ENCODE assay signal across 1 cellular context in genomic region chr18:47901624-47902362, GRCh38.
TF ChIP-seq lines count a peak whose summit lies in the region.

No MANE protein-coding gene starts in this region.

TF ChIP-seq in K562, 482 proteins besides CTCF, POLR2A, EP300 and RAD21 (continued from another document):
- no peak for TF ChIP-seq ZFP91 (CRISPR knock-in tag; IDR thresholded peaks at IDR 0.05)
- TF ChIP-seq GABPB1 (CRISPR knock-in tag; IDR thresholded peaks at IDR 0.05): no peak
- TF ChIP-seq MXI1 (IDR thresholded peaks at IDR 0.05; ENCODE audit: low read depth, low read length): no peak
- no peak for TF ChIP-seq ZNF551 (CRISPR knock-in tag; IDR thresholded peaks at IDR 0.05)
- TF ChIP-seq YBX1 (IDR thresholded peaks at IDR 0.05): no peak
- TF ChIP-seq PATZ1 (CRISPR knock-in tag; IDR thresholded peaks at IDR 0.05; ENCODE audit: borderline replicate concordance): no peak
- no peak for TF ChIP-seq ZSCAN32 (CRISPR knock-in tag; IDR thresholded peaks at IDR 0.05)
- TF ChIP-seq FOXA1 (IDR thresholded peaks at IDR 0.05; ENCODE audit: borderline replicate concordance): no peak
- no peak for TF ChIP-seq CBX2 (IDR thresholded peaks at IDR 0.05; ENCODE audit: insufficient read depth, low read length, poor library complexity, severe bottlenecking)
- no peak for TF ChIP-seq GTF2F1 (IDR thresholded peaks at IDR 0.05; ENCODE audit: low read depth, low read length)
- no peak for TF ChIP-seq HIVEP1 (CRISPR knock-in tag; IDR thresholded peaks at IDR 0.05)
- TF ChIP-seq HDAC2 (IDR thresholded peaks at IDR 0.05): 0 out of 2 replicates have a peak, but pooled peaks have one; percentile 46
- TF ChIP-seq SOX6 (IDR thresholded peaks at IDR 0.05): peak; percentile 96
- TF ChIP-seq ELF2 (CRISPR knock-in tag; IDR thresholded peaks at IDR 0.05): no peak
- no peak for TF ChIP-seq TCF15 (CRISPR knock-in tag; IDR thresholded peaks at IDR 0.05)
- TF ChIP-seq TCF3 (CRISPR knock-in tag; IDR thresholded peaks at IDR 0.05): peak; percentile 74
- TF ChIP-seq NCOR1 (IDR thresholded peaks at IDR 0.05): peak; percentile 34; the same call in 1 of the 2 replicates
- TF ChIP-seq ELF1 (tag; IDR thresholded peaks at IDR 0.05): 0 out of 2 replicates have a peak, but pooled peaks have one; percentile 11
- no peak for TF ChIP-seq CREB3L1 (IDR thresholded peaks at IDR 0.05; ENCODE audit: borderline replicate concordance, low read depth)
- peak in 1 of 2 experiments; percentile 85; a peak in 2 of 4 replicates for TF ChIP-seq RCOR1 (IDR thresholded peaks at IDR 0.05; ENCODE audit: borderline replicate concordance in 1 of 2, low read depth in 2 of 2, low read length in 2 of 2)
TF ChIP-seq in K562: peak in this region for 15.
